18 cellular contexts compared by ENCODE assay signal in the genomic region with DNA sequence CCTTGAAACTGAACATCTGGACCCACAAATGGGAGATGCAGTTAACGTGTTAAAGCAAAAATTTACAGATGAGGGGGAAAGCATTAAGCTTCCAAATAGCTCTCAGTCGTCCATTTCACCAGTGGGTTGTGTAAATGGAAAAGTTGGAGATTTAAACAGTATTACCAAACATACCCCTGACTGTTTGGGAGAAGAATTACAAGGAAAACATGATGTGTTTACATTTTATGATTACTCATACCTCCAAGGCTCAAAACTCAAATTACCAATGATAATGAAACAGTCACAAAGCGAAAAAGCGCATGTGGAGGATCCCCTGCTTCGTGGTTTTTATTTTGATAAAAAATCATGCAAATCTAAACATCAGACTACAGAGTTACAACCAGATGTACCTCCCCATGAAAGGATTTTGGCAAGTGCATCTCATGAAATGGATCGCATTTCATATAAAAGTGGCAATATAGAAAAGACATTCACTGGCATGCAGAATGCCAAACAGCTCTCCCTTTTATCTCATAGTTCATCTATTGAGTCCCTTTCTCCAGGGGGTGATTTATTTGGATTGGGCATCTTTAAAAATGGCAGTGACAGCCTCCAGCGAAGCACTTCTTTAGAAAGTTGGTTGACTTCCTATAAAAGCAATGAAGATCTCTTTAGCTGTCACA.
"Had no signal": no experiment of that assay in that cellular context is flagged by ENCODE, and none has a peak within 500 bp of the region (broad histone marks: within the 10 kb centered on the region; RNA-seq: fewer than 3 reads in every experiment).

No MANE protein-coding gene starts in this region.

- DNase-seq: activated CD4-positive, alpha-beta memory T cell treated with anti-CD3 and anti-CD28 coated beads, Interleukin-2, amount 10 ng/mL, durations not matched to agents 7 days and 5 days; activated CD4-positive, alpha-beta T cell treated with anti-CD3 and anti-CD28 coated beads for 4 hours; activated effector memory CD4-positive, alpha-beta T cell treated with Interleukin-2 at 50 U/mL for 16 hours; activated T-cell treated with anti-CD3 and anti-CD28 coated beads, Interleukin-2, amount 50 U/mL, for 24 hours; body of pancreas; cerebellar nuclear complex; dermis blood vessel endothelial cell; effector memory CD8-positive, alpha-beta T cell; mammary epithelial cell; naive B cell; pancreas; stimulated activated CD4-positive, alpha-beta T cell treated with anti-CD3 and anti-CD28 coated beads, Interleukin-4, amount 100 ng/mL, for 4 hours; stimulated activated CD8-positive, alpha-beta memory T cell treated with anti-CD3 and anti-CD28 coated beads, Interleukin-4, amount 100 ng/mL, for 48 hours; stimulated activated naive CD4-positive, alpha-beta T cell treated with Interleukin-2 at 50 U/mL for 16 hours; substantia nigra; T-helper 2 cell; transverse colon had no signal

- H3K4me1 ChIP-seq: body of pancreas, pancreas, transverse colon had no signal

- H3K36me3 ChIP-seq: pancreas, transverse colon had no signal

- ATAC-seq: body of pancreas; effector memory CD8-positive, alpha-beta T cell; gastroesophageal sphincter; pancreas had no signal

- H3K27me3 ChIP-seq: body of pancreas, gastroesophageal sphincter, pancreas, transverse colon had no signal

- H3K4me3 ChIP-seq: body of pancreas, gastroesophageal sphincter, pancreas, transverse colon had no signal

- H3K9me3 ChIP-seq: body of pancreas, gastroesophageal sphincter, pancreas, transverse colon had no signal
